In genomic region chr1:3735027-3735682, GRCh38 we compare ENCODE assay signal across 26 cellular contexts. TPM values are rescaled to one million over a fixed set of nuclear protein-coding genes. Genes with fewer than 3 reads are reported as not detected.
"Had no signal": no experiment of that assay in that cellular context is flagged by ENCODE, and none has a peak within 500 bp of the region (broad histone marks: within the 10 kb centered on the region; RNA-seq: fewer than 3 reads in every experiment).

No MANE protein-coding gene starts in this region.

- H3K27me3 ChIP-seq: upper lobe of left lung had no signal

- H3K4me3 Mint-ChIP-seq: activated naive CD8-positive, alpha-beta T cell; activated T-cell treated with anti-CD3 and anti-CD28 coated beads, Interleukin-2, amount 50 U/mL, for 24 hours; endodermal cell; naive B cell; WTC11 had no signal

- H3K27ac ChIP-seq: breast epithelium, coronary artery, esophagus squamous epithelium, gastrocnemius medialis, sigmoid colon, spleen, thoracic aorta, upper lobe of left lung had no signal

- H3K4me1 Mint-ChIP-seq: endodermal cell, naive B cell had no signal

- H3K27ac Mint-ChIP-seq: activated naive CD8-positive, alpha-beta T cell; activated T-cell treated with anti-CD3 and anti-CD28 coated beads, Interleukin-2, amount 50 U/mL, for 24 hours; activated T-helper 2 cell treated with anti-CD3 and anti-CD28 coated beads, Interferon-gamma antibody, Interleukin-2, Interleukin-4, amounts not matched to agents 10 μg/mL and 5 μg/mL and 100 μg/mL, durations not matched to agents 14 hours and 24 hours and 36 hours; endodermal cell; naive B cell; WTC11 had no signal

- H3K27me3 Mint-ChIP-seq: activated naive CD8-positive, alpha-beta T cell had no signal

- H3K4me3 ChIP-seq: breast epithelium, coronary artery, esophagus squamous epithelium, gastrocnemius medialis, sigmoid colon, spleen, thoracic aorta, upper lobe of left lung had no signal

- H3K9me3 Mint-ChIP-seq: activated T-cell treated with anti-CD3 and anti-CD28 coated beads, Interleukin-2, amount 50 U/mL, for 24 hours; activated T-helper 2 cell treated with anti-CD3 and anti-CD28 coated beads, Interferon-gamma antibody, Interleukin-2, Interleukin-4, amounts not matched to agents 10 μg/mL and 5 μg/mL and 100 μg/mL, durations not matched to agents 14 hours and 24 hours and 36 hours; endodermal cell; naive B cell; WTC11 had no signal

- DNase-seq: activated CD8-positive, alpha-beta memory T cell treated with anti-CD3 and anti-CD28 coated beads for 24 hours; activated CD8-positive, alpha-beta memory T cell treated with anti-CD3 and anti-CD28 coated beads, Interleukin-2, amount 50 U/mL, for 4 hours; activated naive CD4-positive, alpha-beta T cell; activated T-cell treated with anti-CD3 and anti-CD28 coated beads, Interleukin-2, amount 50 U/mL, for 24 hours; endodermal cell; esophagus squamous epithelium; gastrocnemius medialis; mesenchymal stem cell; naive B cell; occipital lobe; sigmoid colon; spleen; stimulated activated CD4-positive, alpha-beta T cell treated with anti-CD3 and anti-CD28 coated beads, Interleukin-4, amount 100 ng/mL, for 1 hour; stimulated activated naive CD4-positive, alpha-beta T cell treated with Interleukin-2 at 50 U/mL for 16 hours; T-helper 9 cell had no signal

- H3K4me1 ChIP-seq: breast epithelium, esophagus squamous epithelium had no signal

- H3K9me3 ChIP-seq: breast epithelium, esophagus squamous epithelium, gastrocnemius medialis, sigmoid colon, spleen, thoracic aorta, upper lobe of left lung had no signal

- ATAC-seq: gastrocnemius medialis, WTC11 had no signal

RNA-seq across cellular contexts. Expression of gene CCDC27, which starts 17.1 kb away (rescaled TPM):
- total RNA-seq: activated T-helper 2 cell treated with anti-CD3 and anti-CD28 coated beads, Interferon-gamma antibody, Interleukin-2, Interleukin-4, amounts not matched to agents 10 μg/mL and 5 μg/mL and 100 μg/mL, durations not matched to agents 14 hours and 24 hours and 36 hours; breast epithelium; endodermal cell; esophagus squamous epithelium; lower leg skin; mononuclear cell; occipital lobe; sigmoid colon; spleen; T-helper 1 cell treated with Interleukin-12 subunit alpha and Interleukin-12 subunit beta and Interleukin-4 antibody, amounts not matched to agents 30 ng/mL and 1 ng/mL, for 36 hours; thoracic aorta; upper lobe of left lung had no signal
- polyA plus RNA-seq: neural cell, sigmoid colon, spleen had no signal

RNA-seq across cellular contexts. Expression of gene SMIM1, which starts 37.4 kb away (rescaled TPM):
- total RNA-seq: T-helper 1 cell treated with Interleukin-12 subunit alpha and Interleukin-12 subunit beta and Interleukin-4 antibody, amounts not matched to agents 30 ng/mL and 1 ng/mL, for 36 hours had no signal
- polyA plus RNA-seq: neural cell had no signal
